ENCODE assay signal across 8 cellular contexts in the genomic region with DNA sequence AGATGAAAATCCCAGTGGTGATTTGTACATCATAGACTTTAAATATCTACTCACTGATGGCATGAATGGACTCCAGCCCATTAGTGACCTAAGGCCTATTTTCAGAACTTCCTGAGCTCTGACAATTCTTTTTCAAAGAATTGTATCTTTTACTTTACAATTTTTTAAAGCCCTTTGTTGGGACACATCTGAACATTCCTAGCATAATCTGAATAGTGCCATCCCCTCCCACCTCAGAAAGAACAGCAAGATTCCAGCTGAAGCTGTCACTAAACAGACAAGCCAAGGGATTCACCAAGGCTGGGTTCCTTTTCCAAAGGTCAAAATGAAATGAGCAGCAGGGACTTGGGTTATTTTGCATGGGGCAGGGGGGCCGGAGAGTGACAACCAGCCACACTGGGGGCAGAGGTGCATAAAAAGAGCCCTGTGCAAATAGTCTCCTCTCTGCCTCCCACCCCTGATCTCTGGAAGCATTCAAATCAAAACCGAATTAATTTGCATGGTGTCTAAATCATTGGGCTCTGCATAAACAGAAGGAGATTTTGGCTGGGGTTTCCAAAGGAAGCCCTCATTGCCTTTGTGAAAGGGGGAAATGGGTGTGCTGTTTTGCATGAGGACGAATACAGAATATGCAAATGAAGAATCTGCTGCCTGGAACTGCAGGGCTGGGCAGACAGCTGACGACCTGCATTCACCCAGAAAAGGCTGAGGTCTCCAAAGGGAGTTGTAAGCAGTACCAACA. TPM values are rescaled to one million over a fixed set of nuclear protein-coding genes. Genes with fewer than 3 reads are reported as not detected.
DNase-seq lines count a peak whose midpoint lies in the region; ATAC-seq and TF ChIP-seq lines count a peak whose summit lies in the region.

No MANE protein-coding gene starts in this region.

- no peaks in the 10 kb centered on the region for H3K27me3 ChIP-seq in upper lobe of right lung

- H3K27me3 Mint-ChIP-seq in effector memory CD8-positive, alpha-beta T cell: no peaks in the 10 kb centered on the region

- H3K4me3 ChIP-seq in upper lobe of right lung: no peak overlapping the region

- H3K9me3 Mint-ChIP-seq in effector memory CD8-positive, alpha-beta T cell: no peaks in the 10 kb centered on the region

- intact Hi-C loops in upper lobe of right lung (cut with DNase I): no loop called here

- peaks cover 3% of the 10 kb centered on the region for H3K4me1 ChIP-seq in upper lobe of right lung

- ATAC-seq in GM19351 (IDR thresholded peaks at IDR 0.05; ENCODE audit: unreplicated experiment) (peak; percentile 99), HG03135 (IDR thresholded peaks at IDR 0.05; ENCODE audit: unreplicated experiment) (peak; percentile 96), upper lobe of right lung (no peak)
- peak; percentile 65 for ATAC-seq in effector memory CD8-positive, alpha-beta T cell (replicated peaks)

- H3K4me1 Mint-ChIP-seq in effector memory CD8-positive, alpha-beta T cell (ENCODE audit: low read depth in 2 of 2): peaks cover 12 to 21% of the 10 kb centered on the region in 2 donors

- no peaks in the 10 kb centered on the region for H3K36me3 ChIP-seq in upper lobe of right lung

- no peak for TF ChIP-seq CTCF in upper lobe of right lung (IDR thresholded peaks at IDR 0.05)

- H3K9me3 ChIP-seq in upper lobe of right lung: no peaks in the 10 kb centered on the region

- peak overlapping the region; percentile 25 to 85 for H3K27ac Mint-ChIP-seq in effector memory CD8-positive, alpha-beta T cell

- peak; percentile 56 for DNase-seq in EH (ENCODE audit: low read depth)
- no peak for DNase-seq in effector memory CD8-positive, alpha-beta T cell
- DNase-seq in activated gamma-delta T cell treated with Interleukin-2 at 50 U/mL for 16 hours: no peak
- DNase-seq in upper lobe of right lung: no peak
- DNase-seq in pons (ENCODE audit: low spot score): no peak
- no peak for DNase-seq in mesenteric fat pad (ENCODE audit: low spot score)

- H3K4me3 Mint-ChIP-seq in effector memory CD8-positive, alpha-beta T cell: peak overlapping the region in 1 of 2 donors; percentile 64

- H3K27ac ChIP-seq in upper lobe of right lung: no peak overlapping the region

- H3K36me3 Mint-ChIP-seq in effector memory CD8-positive, alpha-beta T cell (ENCODE audit: insufficient read depth): peaks cover 25% of the 10 kb centered on the region

RNA-seq across cellular contexts. Expression of a gene that starts 17.2 kb away (rescaled TPM):
- total RNA-seq in upper lobe of right lung (31.9 TPM), mesenteric fat pad (23.1 TPM)
